In genomic region chrX:140439455-140439854, GRCh38 we compare ENCODE assay signal across 11 cellular contexts.
A peak's percentile ranks its signal among the peaks of the same experiment; 100 is the strongest.
DNase-seq lines count a peak whose midpoint lies in the region; ATAC-seq, FAIRE-seq and TF ChIP-seq lines count a peak whose summit lies in the region.
"Had no signal": no experiment of that assay in that cellular context is flagged by ENCODE, and none has a peak within 500 bp of the region (broad histone marks: within the 10 kb centered on the region; RNA-seq: fewer than 3 reads in every experiment).

No MANE protein-coding gene starts in this region.

- DNase-seq in epithelial cell of proximal tubule (ENCODE audit: low read depth) (no peak), transverse colon (no peak), natural killer cell (no peak), GM19239 (ENCODE audit: insufficient read length, low spot score) (no peak)
- no peak for DNase-seq in stimulated activated naive B cell treated with anti-CD40 and anti-IgM and Interleukin-4, amounts not matched to agents 10 μg/mL and 1 μg/mL and 100 μg/mL, for 72 hours
- DNase-seq: activated CD4-positive, alpha-beta T cell treated with anti-CD3 and anti-CD28 coated beads, Interleukin-2, amount 50 U/mL, for 48 hours; CD8-positive, alpha-beta T cell had no signal

- no peaks in the 10 kb centered on the region; a peak in 1 of 22 replicates for H3K9me3 ChIP-seq in BLaER1 treated with 17β-estradiol and CSF1 and Interleukin-3, amounts not matched to agents 10 nM and 100 nM (replicated peaks in 1 of 11)
- no peaks in the 10 kb centered on the region for H3K9me3 ChIP-seq in transverse colon

- H3K27ac ChIP-seq in BLaER1 treated with 17β-estradiol and CSF1 and Interleukin-3, amounts not matched to agents 10 nM and 100 nM: peak overlapping the region in 7 of 11 experiments; percentile 35 to 63 (median 49); a peak in 11 of 22 replicates
- no peak overlapping the region for H3K27ac ChIP-seq in transverse colon

- H3K27me3 Mint-ChIP-seq in nephron (ENCODE audit: low read depth) (peaks cover 22% of the 10 kb centered on the region), natural killer cell (ENCODE audit: low read depth in 2 of 2) (no peaks in the 10 kb centered on the region)
- H3K27me3 Mint-ChIP-seq in stimulated activated naive B cell treated with anti-CD40 and anti-IgM and Interleukin-4, amounts not matched to agents 10 μg/mL and 1 μg/mL and 100 μg/mL, for 72 hours: no peaks in the 10 kb centered on the region

- H3K4me1 Mint-ChIP-seq in nephron: peaks cover 7% of the 10 kb centered on the region
- H3K4me1 Mint-ChIP-seq in stimulated activated naive B cell treated with anti-CD40 and anti-IgM and Interleukin-4, amounts not matched to agents 10 μg/mL and 1 μg/mL and 100 μg/mL, for 72 hours: no peaks in the 10 kb centered on the region
- H3K4me1 Mint-ChIP-seq in natural killer cell: no peaks in the 10 kb centered on the region

- H3K36me3 ChIP-seq in BLaER1 treated with 17β-estradiol and CSF1 and Interleukin-3, amounts not matched to agents 10 nM and 100 nM: no peaks in the 10 kb centered on the region
- no peaks in the 10 kb centered on the region for H3K36me3 ChIP-seq in transverse colon

- TF ChIP-seq EP300 in Ishikawa (IDR thresholded peaks at IDR 0.05; ENCODE audit: borderline replicate concordance) (no peak), transverse colon (IDR thresholded peaks at IDR 0.05; ENCODE audit: low read depth) (no peak)

- H4K20me1 ChIP-seq in BLaER1 treated with 17β-estradiol and CSF1 and Interleukin-3, amounts not matched to agents 10 nM and 100 nM: peaks cover 0 to 3% (median 0%) of the 10 kb centered on the region in 11 experiments; a peak in 2 of 22 replicates

- intact Hi-C loops in transverse colon (cut with DNase I; ENCODE audit: low total_unique reads) (no loop called here), natural killer cell (cut with micrococcal nuclease) (no loop called here)

- peaks cover 0 to 3% (median 0%) of the 10 kb centered on the region in 10 experiments; a peak in 1 of 20 replicates for H3K4me1 ChIP-seq in BLaER1 treated with 17β-estradiol and CSF1 and Interleukin-3, amounts not matched to agents 10 nM and 100 nM
- H3K4me1 ChIP-seq in transverse colon: no peaks in the 10 kb centered on the region

- TF ChIP-seq RAD21 in Ishikawa (IDR thresholded peaks at IDR 0.05; ENCODE audit: low read depth): no peak

- H3K36me3 Mint-ChIP-seq in nephron (ENCODE audit: low read depth) (no peaks in the 10 kb centered on the region), natural killer cell (no peaks in the 10 kb centered on the region)
- no peaks in the 10 kb centered on the region for H3K36me3 Mint-ChIP-seq in stimulated activated naive B cell treated with anti-CD40 and anti-IgM and Interleukin-4, amounts not matched to agents 10 μg/mL and 1 μg/mL and 100 μg/mL, for 72 hours
- H3K36me3 Mint-ChIP-seq: CD8-positive, alpha-beta T cell had no signal

- peak overlapping the region; percentile 34 to 62 (median 50); a peak in 19 of 20 replicates for H3K4me3 ChIP-seq in BLaER1 treated with 17β-estradiol and CSF1 and Interleukin-3, amounts not matched to agents 10 nM and 100 nM
- H3K4me3 ChIP-seq in epithelial cell of proximal tubule (ENCODE audit: low read depth, low read length): peak overlapping the region; percentile 30
- peak overlapping the region in 1 of 4 donors; percentile 4 for H3K4me3 ChIP-seq in transverse colon

- 47% methylated on average over 25 of the region's 36 CpGs; no CpG with 5 or more reads in 1 of the 2 donors for WGBS in transverse colon (ENCODE audit: low coverage in 1 of 2), 2 donors

- TF ChIP-seq CTCF in epithelial cell of proximal tubule (conservative IDR thresholded peaks at IDR 0.05; ENCODE audit: low read depth, low read length) (no peak), nephron (IDR thresholded peaks at IDR 0.05; ENCODE audit: unreplicated experiment in 3 of 3) (no peak), transverse colon (IDR thresholded peaks at IDR 0.05) (no peak), natural killer cell (IDR thresholded peaks at IDR 0.05) (no peak)

- in situ Hi-C loops in transverse colon (cut with MboI; ENCODE audit: low pct_ligation_motif_present in 1 of 4, low pct_unique_long_range_greater_than_20kb in 1 of 4, low sequenced_read_pairs in 3 of 4): no loop called here

- peak overlapping the region; percentile 41 to 78 (median 67); a peak in 21 of 22 replicates for H3K9ac ChIP-seq in BLaER1 treated with 17β-estradiol and CSF1 and Interleukin-3, amounts not matched to agents 10 nM and 100 nM

- H3K27ac Mint-ChIP-seq in nephron: no peak overlapping the region
- no peak overlapping the region for H3K27ac Mint-ChIP-seq in stimulated activated naive B cell treated with anti-CD40 and anti-IgM and Interleukin-4, amounts not matched to agents 10 μg/mL and 1 μg/mL and 100 μg/mL, for 72 hours
- H3K27ac Mint-ChIP-seq in natural killer cell: no peak overlapping the region
- H3K27ac Mint-ChIP-seq: CD8-positive, alpha-beta T cell had no signal

- H3K27me3 ChIP-seq in BLaER1 treated with 17β-estradiol and CSF1 and Interleukin-3, amounts not matched to agents 10 nM and 100 nM: peaks cover 81 to 100% (median 99%) of the 10 kb centered on the region in 11 experiments
- peaks cover 7% of the 10 kb centered on the region for H3K27me3 ChIP-seq in transverse colon

- no peak for ATAC-seq in stimulated activated naive B cell treated with anti-CD40 and anti-IgM and Interleukin-4, amounts not matched to agents 10 μg/mL and 1 μg/mL and 100 μg/mL, for 72 hours (replicated peaks)
- no peak for ATAC-seq in natural killer cell
- ATAC-seq: CD8-positive, alpha-beta T cell had no signal

- H3K4me2 ChIP-seq in BLaER1 treated with 17β-estradiol and CSF1 and Interleukin-3, amounts not matched to agents 10 nM and 100 nM: peak overlapping the region; percentile 55 to 71 (median 63)

- no peak for FAIRE-seq in GM19239 (lab: Jason Lieb, UNC)
- FAIRE-seq: endometrium had no signal

- no peaks in the 10 kb centered on the region for H3K9me3 Mint-ChIP-seq in nephron
- no peaks in the 10 kb centered on the region for H3K9me3 Mint-ChIP-seq in stimulated activated naive B cell treated with anti-CD40 and anti-IgM and Interleukin-4, amounts not matched to agents 10 μg/mL and 1 μg/mL and 100 μg/mL, for 72 hours
- peaks cover 2% of the 10 kb centered on the region in 2 donors for H3K9me3 Mint-ChIP-seq in natural killer cell
- H3K9me3 Mint-ChIP-seq: CD8-positive, alpha-beta T cell had no signal

- H3K4me3 Mint-ChIP-seq in nephron (peak overlapping the region; percentile 76 to 80 (median 80)), natural killer cell (no peak overlapping the region)
- no peak overlapping the region for H3K4me3 Mint-ChIP-seq in stimulated activated naive B cell treated with anti-CD40 and anti-IgM and Interleukin-4, amounts not matched to agents 10 μg/mL and 1 μg/mL and 100 μg/mL, for 72 hours
- H3K4me3 Mint-ChIP-seq: CD8-positive, alpha-beta T cell had no signal

- TF ChIP-seq POLR2A in transverse colon (IDR thresholded peaks at IDR 0.05): no peak

TF ChIP-seq in Ishikawa, 13 proteins besides CTCF, POLR2A, EP300 and RAD21:
- TF ChIP-seq ZBTB7A (IDR thresholded peaks at IDR 0.05; ENCODE audit: low read depth) (0 out of 2 replicates have a peak, but pooled peaks have one; percentile 41), EGR1 (IDR thresholded peaks at IDR 0.05) (no peak), USF1 (IDR thresholded peaks at IDR 0.05) (no peak), CEBPB (IDR thresholded peaks at IDR 0.05) (no peak), TEAD4 (IDR thresholded peaks at IDR 0.05) (no peak), MAX (IDR thresholded peaks at IDR 0.05) (0 out of 2 replicates have a peak, but pooled peaks have one; percentile 21), FOXM1 (IDR thresholded peaks at IDR 0.05; ENCODE audit: borderline replicate concordance, low read depth) (no peak), NFIC (IDR thresholded peaks at IDR 0.05) (0 out of 2 replicates have a peak, but pooled peaks have one; percentile 15), TCF12 (IDR thresholded peaks at IDR 0.05; ENCODE audit: low read depth) (peak; percentile 53; the same call in 1 of the 2 replicates)

Comparison
In these comparisons a context has a peak if more than half of its experiments do, and no peak if none do; other contexts are left out.
1. H3K27ac ChIP-seq: peak in BLaER1 treated with 17β-estradiol and CSF1 and Interleukin-3, amounts not matched to agents 10 nM and 100 nM (7 of 11); none in transverse colon (0 of 4).
2. H3K4me3 Mint-ChIP-seq: peak in nephron (3 of 3); none in stimulated activated naive B cell treated with anti-CD40 and anti-IgM and Interleukin-4, amounts not matched to agents 10 μg/mL and 1 μg/mL and 100 μg/mL, for 72 hours (0 of 2) and natural killer cell (single experiment).